Comparison of ENCODE assay signal across 24 cellular contexts in the genomic region with DNA sequence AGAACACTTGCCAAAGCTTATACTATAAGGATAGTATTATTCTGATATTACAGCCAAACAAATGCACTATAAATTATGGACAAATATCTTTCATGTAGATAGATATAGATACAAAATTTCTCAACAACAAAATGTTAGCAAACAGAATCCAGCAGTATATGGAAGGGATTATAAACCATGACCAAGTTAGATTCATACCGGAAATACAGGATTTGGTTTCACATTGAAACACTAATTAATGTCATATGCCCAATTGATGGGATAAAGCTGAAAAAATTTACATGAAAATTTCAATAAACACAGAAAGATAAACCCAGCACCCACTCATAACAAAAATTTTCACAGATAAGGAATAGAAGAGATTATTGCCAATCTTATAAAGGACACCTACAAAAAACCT.
"Had no signal": no experiment of that assay in that cellular context is flagged by ENCODE, and none has a peak within 500 bp of the region (broad histone marks: within the 10 kb centered on the region; RNA-seq: fewer than 3 reads in every experiment).

No MANE protein-coding gene starts in this region.

- H3K36me3 Mint-ChIP-seq: immature natural killer cell, memory B cell, natural killer cell, neural progenitor cell had no signal

- H3K4me3 Mint-ChIP-seq: immature natural killer cell, memory B cell, mesothelial cell of epicardium, natural killer cell, neural progenitor cell had no signal

- H3K4me3 ChIP-seq: left ventricle myocardium inferior, lower lobe of right lung, neural progenitor cell, ovary, stomach, thoracic aorta had no signal

- H3K27ac Mint-ChIP-seq: immature natural killer cell, memory B cell, mesothelial cell of epicardium, natural killer cell, neural progenitor cell, progenitor cell of endocrine pancreas had no signal

- H3K27me3 Mint-ChIP-seq: memory B cell, progenitor cell of endocrine pancreas had no signal

- DNase-seq: cortex of kidney; effector memory CD4-positive, alpha-beta T cell; foreskin keratinocyte; immature natural killer cell; kidney; left cardiac atrium; left ventricle myocardium inferior; lower lobe of right lung; natural killer cell; nucleus accumbens; ovary; right cardiac atrium; small intestine; stimulated activated CD4-positive, alpha-beta T cell treated with anti-CD3 and anti-CD28 coated beads, Interleukin-12 subunit alpha, Interleukin-12 subunit beta, amount 100 ng/mL, for 4 hours; stimulated activated naive CD4-positive, alpha-beta T cell; stomach; substantia nigra; trophoblast cell had no signal

- H3K4me1 Mint-ChIP-seq: immature natural killer cell, memory B cell, mesothelial cell of epicardium, natural killer cell, neural progenitor cell had no signal

- ATAC-seq: esophagus mucosa, foreskin keratinocyte, left cardiac atrium, lower lobe of right lung, natural killer cell, right cardiac atrium had no signal
